2 cellular contexts compared by ENCODE assay signal in genomic region chr21:43832158-43832550, GRCh38.
TF ChIP-seq lines count a peak whose summit lies in the region.

No MANE protein-coding gene starts in this region.

TF ChIP-seq in IMR-90, 13 proteins besides CTCF, POLR2A, EP300 and RAD21:
- TF ChIP-seq NFE2L2 (IDR thresholded peaks at IDR 0.05; ENCODE audit: low read depth, low read length) (no peak), MAZ (IDR thresholded peaks at IDR 0.05; ENCODE audit: borderline replicate concordance, low read depth, low read length) (no peak), ELK1 (IDR thresholded peaks at IDR 0.05; ENCODE audit: borderline replicate concordance, low read depth, low read length) (no peak), CHD1 (IDR thresholded peaks at IDR 0.05; ENCODE audit: low read depth, low read length) (no peak), CEBPB (IDR thresholded peaks at IDR 0.05; ENCODE audit: low read depth, low read length) (no peak), RFX5 (IDR thresholded peaks at IDR 0.05; ENCODE audit: low read depth, low read length) (no peak), USF2 (IDR thresholded peaks at IDR 0.05; ENCODE audit: low read depth, low read length) (no peak), SMC3 (IDR thresholded peaks at IDR 0.05; ENCODE audit: low read depth, low read length) (no peak), MXI1 (IDR thresholded peaks at IDR 0.05; ENCODE audit: borderline replicate concordance, low read depth, low read length) (no peak)

TF ChIP-seq in H1, 55 proteins besides CTCF, POLR2A, EP300 and RAD21:
- TF ChIP-seq TBP (IDR thresholded peaks at IDR 0.05; ENCODE audit: low read depth, low read length) = no peak
- TF ChIP-seq CBX8 (IDR thresholded peaks at IDR 0.05; ENCODE audit: borderline replicate concordance, low read depth, low read length) = no peak
- no peak for TF ChIP-seq CTBP2 (IDR thresholded peaks at IDR 0.05; ENCODE audit: borderline replicate concordance, insufficient read depth, insufficient read length, low read length)
- no peak for TF ChIP-seq BCL11A (IDR thresholded peaks at IDR 0.05; ENCODE audit: low read depth in 2 of 2, low read length in 2 of 2)
- TF ChIP-seq ATF3 (IDR thresholded peaks at IDR 0.05; ENCODE audit: insufficient read depth, low read depth, low read length) = no peak
- no peak for TF ChIP-seq BACH1 (IDR thresholded peaks at IDR 0.05; ENCODE audit: low read length)
- TF ChIP-seq TEAD4 (IDR thresholded peaks at IDR 0.05; ENCODE audit: low read depth, low read length) = no peak
- no peak for TF ChIP-seq KDM4A (IDR thresholded peaks at IDR 0.05; ENCODE audit: low read depth, low read length, severe bottlenecking)
